Comparison of ENCODE assay signal across 9 cellular contexts in the genomic region with DNA sequence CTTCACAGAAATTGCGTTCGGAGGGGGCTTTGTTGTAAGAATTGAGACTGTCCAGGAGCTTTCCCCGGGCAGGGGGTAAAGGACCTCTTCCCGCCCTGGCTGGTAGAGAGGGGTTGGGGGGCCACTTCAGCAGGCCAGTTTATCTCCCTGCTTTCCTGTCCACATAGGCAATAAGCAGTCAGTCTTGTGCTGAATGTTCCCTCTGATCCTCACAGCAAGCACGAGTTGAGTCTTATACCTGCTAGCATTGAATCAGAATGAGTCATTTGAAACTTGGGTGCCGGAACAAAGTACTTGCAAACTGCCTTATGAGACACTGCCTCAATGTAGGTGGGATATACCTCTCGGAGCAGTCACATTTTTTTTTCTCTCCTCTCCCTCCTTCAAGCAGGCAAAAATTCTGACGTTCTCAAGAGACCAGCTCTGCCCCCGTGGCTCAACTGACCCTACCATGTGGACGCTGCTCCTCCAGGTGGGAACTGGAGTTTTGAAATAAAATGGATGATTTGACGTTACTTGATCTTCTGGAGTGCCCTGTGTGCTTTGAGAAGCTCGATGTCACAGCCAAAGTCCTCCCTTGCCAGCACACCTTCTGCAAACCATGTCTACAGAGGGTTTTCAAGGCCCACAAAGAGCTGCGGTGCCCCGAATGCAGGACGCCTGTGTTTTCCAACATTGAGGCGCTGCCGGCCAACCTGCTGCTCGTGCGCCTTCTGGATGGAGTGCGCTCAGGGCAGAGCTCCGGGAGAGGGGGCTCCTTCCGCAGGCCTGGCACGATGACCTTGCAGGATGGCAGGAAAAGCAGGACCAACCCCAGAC. TPM values are rescaled to one million over a fixed set of nuclear protein-coding genes. Genes with fewer than 3 reads are reported as not detected.
DNase-seq lines count a peak whose midpoint lies in the region; ATAC-seq and TF ChIP-seq lines count a peak whose summit lies in the region.
"Had no signal": no experiment of that assay in that cellular context is flagged by ENCODE, and none has a peak within 500 bp of the region (broad histone marks: within the 10 kb centered on the region; RNA-seq: fewer than 3 reads in every experiment).

No MANE protein-coding gene starts in this region.

- DNase-seq in epithelial cell of proximal tubule (ENCODE audit: low read depth) (peak; percentile 85), retina (peak; percentile 30), NCI-H1105 treated with DMSO at 0.1 percent for 48 hours (lab: John Stamatoyannopoulos, UW) (no peak), NCI-H2171 treated with DMSO at 0.1 percent for 48 hours (lab: John Stamatoyannopoulos, UW) (no peak), NCI-H2227 (lab: John Stamatoyannopoulos, UW; ENCODE audit: unreplicated experiment) (no peak), NOMO-1 treated with DMSO at 0.1 percent for 48 hours (lab: John Stamatoyannopoulos, UW; ENCODE audit: unreplicated experiment) (no peak)
- DNase-seq: activated naive CD8-positive, alpha-beta T cell treated with anti-CD3 and anti-CD28 coated beads, Interleukin-2, amount 10 ng/mL, durations not matched to agents 7 days and 5 days had no signal

- no peaks in the 10 kb centered on the region for H3K27me3 ChIP-seq in HUES64 (ENCODE audit: insufficient read depth, low read length)

- ATAC-seq in GM21381 (IDR thresholded peaks at IDR 0.05; ENCODE audit: unreplicated experiment): peak; percentile 60

- peaks cover 38% of the 10 kb centered on the region for H3K4me1 ChIP-seq in HUES64 (ENCODE audit: insufficient read depth, low read length)

- TF ChIP-seq CTCF in epithelial cell of proximal tubule (conservative IDR thresholded peaks at IDR 0.05; ENCODE audit: low read depth, low read length): no peak

- H3K4me3 ChIP-seq in HUES64 (ENCODE audit: low read length): peak overlapping the region; percentile 57
- H3K4me3 ChIP-seq in epithelial cell of proximal tubule (ENCODE audit: low read depth, low read length): peak overlapping the region; percentile 82

- H3K36me3 ChIP-seq in HUES64 (ENCODE audit: insufficient read depth, low read length): no peaks in the 10 kb centered on the region

- peak overlapping the region; percentile 78 for H3K27ac ChIP-seq in HUES64 (ENCODE audit: low read depth, low read length)

- peak overlapping the region; percentile 67; the same call in 1 of the 2 replicates for H3K9ac ChIP-seq in HUES64 (ENCODE audit: low read depth, low read length)

- 41% methylated on average over 23 of the region's 23 CpGs for WGBS in HUES64

- H3K9me3 ChIP-seq in HUES64 (ENCODE audit: insufficient read depth, low read depth, low read length): no peaks in the 10 kb centered on the region

RNA-seq across cellular contexts. Expression of a gene that starts 1.3 kb away (rescaled TPM):
- polyA plus RNA-seq in HUES64 (2013, experiment 1 of 2): 1.1 TPM
- polyA plus RNA-seq in HUES64 (2013, experiment 2 of 2): 0.82 TPM
- 12.0 and 16.3 TPM in 2 replicates for total RNA-seq in epithelial cell of proximal tubule
- total RNA-seq: activated naive CD8-positive, alpha-beta T cell treated with anti-CD3 and anti-CD28 coated beads, Interleukin-2, amount 10 ng/mL, durations not matched to agents 7 days and 5 days had no signal

Comparison
In these comparisons a context has a peak if more than half of its experiments do, and no peak if none do; other contexts are left out.
1. DNase-seq: peak in epithelial cell of proximal tubule (single experiment) and retina (single experiment); none in NCI-H1105 treated with DMSO at 0.1 percent for 48 hours (single experiment), NCI-H2171 treated with DMSO at 0.1 percent for 48 hours (single experiment), NCI-H2227 (single experiment) and NOMO-1 treated with DMSO at 0.1 percent for 48 hours (single experiment).